In genomic region chr14:50839048-50839447, GRCh38 we compare ENCODE assay signal across 14 cellular contexts. TPM values are rescaled to one million over a fixed set of nuclear protein-coding genes. Genes with fewer than 3 reads are reported as not detected.
DNase-seq lines count a peak whose midpoint lies in the region; ATAC-seq and TF ChIP-seq lines count a peak whose summit lies in the region.
"Had no signal": no experiment of that assay in that cellular context is flagged by ENCODE, and none has a peak within 500 bp of the region (broad histone marks: within the 10 kb centered on the region; RNA-seq: fewer than 3 reads in every experiment).

No MANE protein-coding gene starts in this region.

- H3K27ac Mint-ChIP-seq in activated CD4-positive, alpha-beta memory T cell treated with anti-CD3 and anti-CD28 coated beads for 36 hours, result no peak overlapping the region
- H3K27ac Mint-ChIP-seq in activated CD4-positive, alpha-beta memory T cell treated with anti-CD3 and anti-CD28 coated beads, Interleukin-2, amount 10 ng/mL, durations not matched to agents 7 days and 5 days, result no peak overlapping the region
- H3K27ac Mint-ChIP-seq in activated naive CD8-positive, alpha-beta T cell, result peak overlapping the region; percentile 2
- H3K27ac Mint-ChIP-seq in stimulated activated naive B cell treated with anti-CD40 and anti-IgM and Interleukin-4, amounts not matched to agents 10 μg/mL and 1 μg/mL and 100 μg/mL, for 72 hours, result peak overlapping the region; percentile 28

- CTCF ChIA-PET in activated CD4-positive, alpha-beta memory T cell treated with anti-CD3 and anti-CD28 coated beads for 36 hours (lab: Charles Lee), result interaction anchor here (1.6 to 2.4 kb wide), 2 partner anchors 19 to 21 kb away, joined by 4 to 13 read pairs; no protein-coding TSS in a partner anchor
- CTCF ChIA-PET in activated CD4-positive, alpha-beta memory T cell treated with anti-CD3 and anti-CD28 coated beads, Interleukin-2, amount 10 ng/mL, durations not matched to agents 7 days and 5 days (lab: Charles Lee), result interaction anchor here (0.9 to 2.5 kb wide), 3 partner anchors 12 to 94 kb away, joined by 3 to 11 read pairs (median 3); no protein-coding TSS in a partner anchor

- ATAC-seq in HG03558 (IDR thresholded peaks at IDR 0.05; ENCODE audit: extremely low read depth, unreplicated experiment), result peak; percentile 40
- peak; percentile 84 for ATAC-seq in stimulated activated naive B cell treated with anti-CD40 and anti-IgM and Interleukin-4, amounts not matched to agents 10 μg/mL and 1 μg/mL and 100 μg/mL, for 72 hours (replicated peaks)
- ATAC-seq: Right ventricle myocardium inferior had no signal

- no peak for TF ChIP-seq POLR2A in esophagus muscularis mucosa (IDR thresholded peaks at IDR 0.05; ENCODE audit: low read depth)

- TF ChIP-seq CTCF in esophagus muscularis mucosa (IDR thresholded peaks at IDR 0.05), result no peak

- no peaks in the 10 kb centered on the region for H3K36me3 ChIP-seq in esophagus muscularis mucosa
- H3K36me3 ChIP-seq: suprapubic skin had no signal

- no peaks in the 10 kb centered on the region for H3K9me3 Mint-ChIP-seq in activated CD4-positive, alpha-beta memory T cell treated with anti-CD3 and anti-CD28 coated beads for 36 hours
- H3K9me3 Mint-ChIP-seq in activated CD4-positive, alpha-beta memory T cell treated with anti-CD3 and anti-CD28 coated beads, Interleukin-2, amount 10 ng/mL, durations not matched to agents 7 days and 5 days, result peaks cover 4% of the 10 kb centered on the region
- no peaks in the 10 kb centered on the region for H3K9me3 Mint-ChIP-seq in activated naive CD8-positive, alpha-beta T cell (ENCODE audit: low read depth)
- no peaks in the 10 kb centered on the region for H3K9me3 Mint-ChIP-seq in stimulated activated naive B cell treated with anti-CD40 and anti-IgM and Interleukin-4, amounts not matched to agents 10 μg/mL and 1 μg/mL and 100 μg/mL, for 72 hours

- DNase-seq in activated CD4-positive, alpha-beta memory T cell treated with anti-CD3 and anti-CD28 coated beads for 36 hours, result peak; percentile 30
- DNase-seq in activated CD4-positive, alpha-beta memory T cell treated with anti-CD3 and anti-CD28 coated beads, Interleukin-2, amount 10 ng/mL, durations not matched to agents 7 days and 5 days, result no peak
- no peak for DNase-seq in stimulated activated naive B cell treated with anti-CD40 and anti-IgM and Interleukin-4, amounts not matched to agents 10 μg/mL and 1 μg/mL and 100 μg/mL, for 72 hours
- DNase-seq in esophagus muscularis mucosa (ENCODE audit: extremely low spot score) (no peak), middle frontal gyrus (ENCODE audit: extremely low spot score, low spot score) (no peak), cortex of kidney (lab: John Stamatoyannopoulos, UW) (no peak)
- DNase-seq: NCI-H1694 treated with DMSO at 0.1 percent for 48 hours, occipital lobe, T1000 had no signal

- no peak overlapping the region for H3K27ac ChIP-seq in esophagus muscularis mucosa (replicated peaks in 1 of 4)
- H3K27ac ChIP-seq: skin epidermis, suprapubic skin had no signal

- peaks cover 23% of the 10 kb centered on the region for H3K4me1 Mint-ChIP-seq in activated CD4-positive, alpha-beta memory T cell treated with anti-CD3 and anti-CD28 coated beads for 36 hours (ENCODE audit: low read depth)
- peaks cover 21% of the 10 kb centered on the region for H3K4me1 Mint-ChIP-seq in activated CD4-positive, alpha-beta memory T cell treated with anti-CD3 and anti-CD28 coated beads, Interleukin-2, amount 10 ng/mL, durations not matched to agents 7 days and 5 days
- peaks cover 32% of the 10 kb centered on the region for H3K4me1 Mint-ChIP-seq in activated naive CD8-positive, alpha-beta T cell (ENCODE audit: low read depth)
- H3K4me1 Mint-ChIP-seq in stimulated activated naive B cell treated with anti-CD40 and anti-IgM and Interleukin-4, amounts not matched to agents 10 μg/mL and 1 μg/mL and 100 μg/mL, for 72 hours, result peaks cover 35 to 68% of the 10 kb centered on the region in 2 donors

- POLR2A ChIA-PET in activated CD4-positive, alpha-beta memory T cell treated with anti-CD3 and anti-CD28 coated beads for 36 hours (lab: Charles Lee), result interaction anchor here (1.5 kb wide), 1 partner anchor 20 kb away, joined by 4 read pairs; no protein-coding TSS in a partner anchor
- POLR2A ChIA-PET in activated CD4-positive, alpha-beta memory T cell treated with anti-CD3 and anti-CD28 coated beads, Interleukin-2, amount 10 ng/mL, durations not matched to agents 7 days and 5 days (lab: Charles Lee), result interaction anchor here (0.7 to 1.5 kb wide), 3 partner anchors 10 to 172 kb away, joined by 3 to 4 read pairs (median 4); no protein-coding TSS in a partner anchor

- no peaks in the 10 kb centered on the region for H3K9me3 ChIP-seq in esophagus muscularis mucosa
- H3K9me3 ChIP-seq: suprapubic skin had no signal

- WGBS in esophagus muscularis mucosa, result 57% methylated on average over 1 of the region's 1 CpG

- H3K4me1 ChIP-seq in esophagus muscularis mucosa, result no peaks in the 10 kb centered on the region
- H3K4me1 ChIP-seq: suprapubic skin had no signal

- H3K4me3 ChIP-seq in esophagus muscularis mucosa, result no peak overlapping the region
- H3K4me3 ChIP-seq: skin epidermis, suprapubic skin had no signal

- no peak overlapping the region for H3K4me3 Mint-ChIP-seq in activated CD4-positive, alpha-beta memory T cell treated with anti-CD3 and anti-CD28 coated beads for 36 hours
- H3K4me3 Mint-ChIP-seq in activated CD4-positive, alpha-beta memory T cell treated with anti-CD3 and anti-CD28 coated beads, Interleukin-2, amount 10 ng/mL, durations not matched to agents 7 days and 5 days, result no peak overlapping the region
- H3K4me3 Mint-ChIP-seq in activated naive CD8-positive, alpha-beta T cell, result no peak overlapping the region
- H3K4me3 Mint-ChIP-seq in stimulated activated naive B cell treated with anti-CD40 and anti-IgM and Interleukin-4, amounts not matched to agents 10 μg/mL and 1 μg/mL and 100 μg/mL, for 72 hours, result no peak overlapping the region

- no peaks in the 10 kb centered on the region for H3K27me3 ChIP-seq in esophagus muscularis mucosa
- H3K27me3 ChIP-seq: suprapubic skin had no signal

- TF ChIP-seq EP300 in esophagus muscularis mucosa (IDR thresholded peaks at IDR 0.05), result no peak

- intact Hi-C loops in activated CD4-positive, alpha-beta memory T cell treated with anti-CD3 and anti-CD28 coated beads for 36 hours (cut with micrococcal nuclease), result no loop called here
- intact Hi-C loops in esophagus muscularis mucosa (cut with DNase I), result no loop called here

- H3K27me3 Mint-ChIP-seq in activated CD4-positive, alpha-beta memory T cell treated with anti-CD3 and anti-CD28 coated beads for 36 hours, result no peaks in the 10 kb centered on the region
- peaks cover 10% of the 10 kb centered on the region for H3K27me3 Mint-ChIP-seq in activated CD4-positive, alpha-beta memory T cell treated with anti-CD3 and anti-CD28 coated beads, Interleukin-2, amount 10 ng/mL, durations not matched to agents 7 days and 5 days
- H3K27me3 Mint-ChIP-seq in activated naive CD8-positive, alpha-beta T cell, result no peaks in the 10 kb centered on the region
- H3K27me3 Mint-ChIP-seq in stimulated activated naive B cell treated with anti-CD40 and anti-IgM and Interleukin-4, amounts not matched to agents 10 μg/mL and 1 μg/mL and 100 μg/mL, for 72 hours, result no peaks in the 10 kb centered on the region

- H3K36me3 Mint-ChIP-seq in activated CD4-positive, alpha-beta memory T cell treated with anti-CD3 and anti-CD28 coated beads for 36 hours, result no peaks in the 10 kb centered on the region
- H3K36me3 Mint-ChIP-seq in activated CD4-positive, alpha-beta memory T cell treated with anti-CD3 and anti-CD28 coated beads, Interleukin-2, amount 10 ng/mL, durations not matched to agents 7 days and 5 days (ENCODE audit: low read depth), result no peaks in the 10 kb centered on the region
- no peaks in the 10 kb centered on the region for H3K36me3 Mint-ChIP-seq in activated naive CD8-positive, alpha-beta T cell
- no peaks in the 10 kb centered on the region for H3K36me3 Mint-ChIP-seq in stimulated activated naive B cell treated with anti-CD40 and anti-IgM and Interleukin-4, amounts not matched to agents 10 μg/mL and 1 μg/mL and 100 μg/mL, for 72 hours

RNA-seq across cellular contexts. Expression of gene NIN, which starts 8.1 kb away (rescaled TPM):
- 10 to 100 TPM; 44.7 to 44.8 TPM for total RNA-seq in activated CD4-positive, alpha-beta memory T cell treated with anti-CD3 and anti-CD28 coated beads for 36 hours
- total RNA-seq in activated CD4-positive, alpha-beta memory T cell treated with anti-CD3 and anti-CD28 coated beads, Interleukin-2, amount 10 ng/mL, durations not matched to agents 7 days and 5 days, result 10 to 100 TPM; 50.3 to 56.5 TPM
- 10 to 100 TPM; 26.2 to 38.8 (median 34.1) TPM for total RNA-seq in esophagus muscularis mucosa

RNA-seq across cellular contexts. Expression of gene ABHD12B, which starts 32.8 kb away (rescaled TPM):
- total RNA-seq in activated CD4-positive, alpha-beta memory T cell treated with anti-CD3 and anti-CD28 coated beads for 36 hours, result not detected
- not detected for total RNA-seq in activated CD4-positive, alpha-beta memory T cell treated with anti-CD3 and anti-CD28 coated beads, Interleukin-2, amount 10 ng/mL, durations not matched to agents 7 days and 5 days
- total RNA-seq in esophagus muscularis mucosa, result not detected
- total RNA-seq: occipital lobe, Right ventricle myocardium inferior had no signal

Comparison
In these comparisons a context has a peak if more than half of its experiments do, and no peak if none do; other contexts are left out.
1. H3K27ac Mint-ChIP-seq: peak in activated naive CD8-positive, alpha-beta T cell (single experiment) and stimulated activated naive B cell treated with anti-CD40 and anti-IgM and Interleukin-4, amounts not matched to agents 10 μg/mL and 1 μg/mL and 100 μg/mL, for 72 hours (single experiment); none in activated CD4-positive, alpha-beta memory T cell treated with anti-CD3 and anti-CD28 coated beads for 36 hours (single experiment) and activated CD4-positive, alpha-beta memory T cell treated with anti-CD3 and anti-CD28 coated beads, Interleukin-2, amount 10 ng/mL, durations not matched to agents 7 days and 5 days (single experiment).